In genomic region chr2:98347298-98348065, GRCh38 we compare ENCODE assay signal across 15 cellular contexts. TPM values are rescaled to one million over a fixed set of nuclear protein-coding genes. Genes with fewer than 3 reads are reported as not detected.
DNase-seq lines count a peak whose midpoint lies in the region; ATAC-seq and TF ChIP-seq lines count a peak whose summit lies in the region.
"Had no signal": no experiment of that assay in that cellular context is flagged by ENCODE, and none has a peak within 500 bp of the region (broad histone marks: within the 10 kb centered on the region; RNA-seq: fewer than 3 reads in every experiment).

No MANE protein-coding gene starts in this region.

- H3K27me3 ChIP-seq in adipocyte (replicated peaks; ENCODE audit: control insufficient read depth, insufficient read depth, low read length), result peaks cover 17% of the 10 kb centered on the region
- H3K27me3 ChIP-seq in iPS-20b (ENCODE audit: insufficient read depth, low read length), result peaks cover 84% of the 10 kb centered on the region
- H3K27me3 ChIP-seq in psoas muscle (ENCODE audit: insufficient read depth in 3 of 3, low read length in 2 of 3), result peaks cover 0 to 66% (median 26%) of the 10 kb centered on the region in 3 donors
- peaks cover 64% of the 10 kb centered on the region for H3K27me3 ChIP-seq in lower lobe of right lung (ENCODE audit: low read depth)

- peak overlapping the region; percentile 7 for H3K4me3 Mint-ChIP-seq in activated naive CD8-positive, alpha-beta T cell treated with anti-CD3 and anti-CD28 coated beads, Interleukin-2, amount 10 ng/mL, durations not matched to agents 7 days and 5 days
- H3K4me3 Mint-ChIP-seq in activated naive CD8-positive, alpha-beta T cell treated with anti-CD3 and anti-CD28 coated beads for 36 hours, result no peak overlapping the region
- peak overlapping the region; percentile 29 for H3K4me3 Mint-ChIP-seq in stimulated activated memory B cell treated with anti-CD40 and anti-IgM and Interleukin-4, amounts not matched to agents 10 μg/mL and 1 μg/mL and 100 μg/mL, for 72 hours
- H3K4me3 Mint-ChIP-seq: activated naive CD4-positive, alpha-beta T cell treated with anti-CD3 and anti-CD28 coated beads for 36 hours had no signal

- ATAC-seq in activated naive CD8-positive, alpha-beta T cell treated with anti-CD3 and anti-CD28 coated beads, Interleukin-2, amount 10 ng/mL, durations not matched to agents 7 days and 5 days (ENCODE audit: low read depth), result no peak
- no peak for ATAC-seq in stimulated activated memory B cell treated with anti-CD40 and anti-IgM and Interleukin-4, amounts not matched to agents 10 μg/mL and 1 μg/mL and 100 μg/mL, for 72 hours
- ATAC-seq in psoas muscle, result no peak
- no peak for ATAC-seq in lower lobe of right lung
- no peak for ATAC-seq in HG02610 (IDR thresholded peaks at IDR 0.05; ENCODE audit: unreplicated experiment)

- no peaks in the 10 kb centered on the region for H3K9me3 ChIP-seq in adipocyte (ENCODE audit: control insufficient read depth, low read length)
- H3K9me3 ChIP-seq in iPS-20b (ENCODE audit: insufficient read depth, low read depth, low read length), result 0 out of 2 replicates have a peak, but pooled peaks cover 6% of the 10 kb centered on the region
- H3K9me3 ChIP-seq in psoas muscle, result no peaks in the 10 kb centered on the region
- no peaks in the 10 kb centered on the region for H3K9me3 ChIP-seq in lower lobe of right lung
- H3K9me3 ChIP-seq: neutrophil had no signal

- 5 to 7% (median 5%) methylated on average over 48 to 54 of the region's 54 CpGs for WGBS in psoas muscle, 3 donors

- H3K4me3 ChIP-seq in adipocyte (ENCODE audit: low read length) (peak overlapping the region; percentile 65), iPS-20b (ENCODE audit: low read length) (peak overlapping the region; percentile 55; the same call in 1 of the 2 replicates), psoas muscle (no peak overlapping the region), lower lobe of right lung (no peak overlapping the region)
- H3K4me3 ChIP-seq: SK-N-MC had no signal

- no peak overlapping the region for H3K27ac Mint-ChIP-seq in activated naive CD8-positive, alpha-beta T cell treated with anti-CD3 and anti-CD28 coated beads, Interleukin-2, amount 10 ng/mL, durations not matched to agents 7 days and 5 days
- no peak overlapping the region for H3K27ac Mint-ChIP-seq in activated naive CD8-positive, alpha-beta T cell treated with anti-CD3 and anti-CD28 coated beads for 36 hours
- H3K27ac Mint-ChIP-seq in stimulated activated memory B cell treated with anti-CD40 and anti-IgM and Interleukin-4, amounts not matched to agents 10 μg/mL and 1 μg/mL and 100 μg/mL, for 72 hours, result no peak overlapping the region
- H3K27ac Mint-ChIP-seq: activated naive CD4-positive, alpha-beta T cell treated with anti-CD3 and anti-CD28 coated beads for 36 hours had no signal

- TF ChIP-seq CTCF in psoas muscle (IDR thresholded peaks at IDR 0.05) (no peak), lower lobe of right lung (IDR thresholded peaks at IDR 0.05) (no peak)

- no peaks in the 10 kb centered on the region for H3K36me3 Mint-ChIP-seq in activated naive CD8-positive, alpha-beta T cell treated with anti-CD3 and anti-CD28 coated beads, Interleukin-2, amount 10 ng/mL, durations not matched to agents 7 days and 5 days
- peaks cover 2% of the 10 kb centered on the region for H3K36me3 Mint-ChIP-seq in activated naive CD8-positive, alpha-beta T cell treated with anti-CD3 and anti-CD28 coated beads for 36 hours
- H3K36me3 Mint-ChIP-seq in stimulated activated memory B cell treated with anti-CD40 and anti-IgM and Interleukin-4, amounts not matched to agents 10 μg/mL and 1 μg/mL and 100 μg/mL, for 72 hours, result no peaks in the 10 kb centered on the region

- H3K27me3 Mint-ChIP-seq in activated naive CD8-positive, alpha-beta T cell treated with anti-CD3 and anti-CD28 coated beads, Interleukin-2, amount 10 ng/mL, durations not matched to agents 7 days and 5 days, result peaks cover 76% of the 10 kb centered on the region
- H3K27me3 Mint-ChIP-seq in activated naive CD8-positive, alpha-beta T cell treated with anti-CD3 and anti-CD28 coated beads for 36 hours, result peaks cover 75% of the 10 kb centered on the region
- peaks cover 75% of the 10 kb centered on the region for H3K27me3 Mint-ChIP-seq in stimulated activated memory B cell treated with anti-CD40 and anti-IgM and Interleukin-4, amounts not matched to agents 10 μg/mL and 1 μg/mL and 100 μg/mL, for 72 hours

- H3K4me1 ChIP-seq in adipocyte (ENCODE audit: control insufficient read depth, insufficient read depth, low read length) (peaks cover 6% of the 10 kb centered on the region), iPS-20b (ENCODE audit: insufficient read depth, low read length) (peaks cover 5% of the 10 kb centered on the region; the same call in 1 of the 2 replicates), psoas muscle (no peaks in the 10 kb centered on the region), lower lobe of right lung (peaks cover 9% of the 10 kb centered on the region)

- POLR2A ChIA-PET in activated naive CD8-positive, alpha-beta T cell treated with anti-CD3 and anti-CD28 coated beads, Interleukin-2, amount 10 ng/mL, durations not matched to agents 7 days and 5 days (lab: Charles Lee), result no interaction called here

- peaks cover 12% of the 10 kb centered on the region for H3K4me1 Mint-ChIP-seq in activated naive CD8-positive, alpha-beta T cell treated with anti-CD3 and anti-CD28 coated beads, Interleukin-2, amount 10 ng/mL, durations not matched to agents 7 days and 5 days
- peaks cover 6% of the 10 kb centered on the region for H3K4me1 Mint-ChIP-seq in activated naive CD8-positive, alpha-beta T cell treated with anti-CD3 and anti-CD28 coated beads for 36 hours
- H3K4me1 Mint-ChIP-seq in stimulated activated memory B cell treated with anti-CD40 and anti-IgM and Interleukin-4, amounts not matched to agents 10 μg/mL and 1 μg/mL and 100 μg/mL, for 72 hours, result peaks cover 27% of the 10 kb centered on the region

- DNase-seq in activated naive CD8-positive, alpha-beta T cell treated with anti-CD3 and anti-CD28 coated beads, Interleukin-2, amount 10 ng/mL, durations not matched to agents 7 days and 5 days, result no peak
- DNase-seq in activated naive CD8-positive, alpha-beta T cell treated with anti-CD3 and anti-CD28 coated beads for 36 hours, result no peak
- DNase-seq in adipocyte (ENCODE audit: low read depth), result no peak
- DNase-seq in psoas muscle, result no peak
- DNase-seq in lower lobe of right lung, result no peak
- DNase-seq: stomach had no signal

- H3K9ac ChIP-seq in adipocyte (ENCODE audit: low read length), result no peak overlapping the region
- no peak overlapping the region for H3K9ac ChIP-seq in iPS-20b (ENCODE audit: low read depth, low read length)

- intact Hi-C loops in psoas muscle (cut with DNase I) (no loop called here), lower lobe of right lung (cut with DNase I) (no loop called here)

- H3K36me3 ChIP-seq in adipocyte (ENCODE audit: control insufficient read depth, insufficient read depth, low read length, severe bottlenecking) (no peaks in the 10 kb centered on the region), iPS-20b (ENCODE audit: insufficient read depth, low read depth, low read length) (no peaks in the 10 kb centered on the region), psoas muscle (ENCODE audit: insufficient read depth in 1 of 2, low read depth in 1 of 2) (no peaks in the 10 kb centered on the region), lower lobe of right lung (no peaks in the 10 kb centered on the region)
- H3K36me3 ChIP-seq: neutrophil, stomach had no signal

- peaks cover 2% of the 10 kb centered on the region for H3K9me3 Mint-ChIP-seq in activated naive CD8-positive, alpha-beta T cell treated with anti-CD3 and anti-CD28 coated beads, Interleukin-2, amount 10 ng/mL, durations not matched to agents 7 days and 5 days
- peaks cover 4% of the 10 kb centered on the region for H3K9me3 Mint-ChIP-seq in activated naive CD8-positive, alpha-beta T cell treated with anti-CD3 and anti-CD28 coated beads for 36 hours
- peaks cover 5% of the 10 kb centered on the region for H3K9me3 Mint-ChIP-seq in stimulated activated memory B cell treated with anti-CD40 and anti-IgM and Interleukin-4, amounts not matched to agents 10 μg/mL and 1 μg/mL and 100 μg/mL, for 72 hours

- no peak overlapping the region for H3K27ac ChIP-seq in iPS-20b (ENCODE audit: low read length)
- no peak overlapping the region for H3K27ac ChIP-seq in psoas muscle
- no peak overlapping the region for H3K27ac ChIP-seq in lower lobe of right lung
- H3K27ac ChIP-seq: neutrophil, SK-N-MC, stomach had no signal

RNA-seq across cellular contexts. Expression of gene CNGA3, which starts 1.2 kb away (rescaled TPM):
- not detected for total RNA-seq in activated naive CD8-positive, alpha-beta T cell treated with anti-CD3 and anti-CD28 coated beads, Interleukin-2, amount 10 ng/mL, durations not matched to agents 7 days and 5 days
- total RNA-seq in activated naive CD8-positive, alpha-beta T cell treated with anti-CD3 and anti-CD28 coated beads for 36 hours, result not detected
- not detected for total RNA-seq in psoas muscle
- under 1 TPM in 1 of 3 donors, not detected in 2; 0.03 TPM for polyA plus RNA-seq in psoas muscle
- 0.18 TPM for total RNA-seq in lower lobe of right lung
- total RNA-seq: activated naive CD4-positive, alpha-beta T cell treated with anti-CD3 and anti-CD28 coated beads for 36 hours; cardiac septum; liver; OCI-LY7 had no signal
- polyA plus RNA-seq: liver had no signal

Comparison
In these comparisons a context has a peak if more than half of its experiments do, and no peak if none do; other contexts are left out.
1. H3K4me3 ChIP-seq: peak in adipocyte (single experiment) and iPS-20b (single experiment); none in psoas muscle (single experiment) and lower lobe of right lung (single experiment).